18 cellular contexts compared by ENCODE assay signal in genomic region chr3:174857301-174857700, GRCh38. TPM values are rescaled to one million over a fixed set of nuclear protein-coding genes. Genes with fewer than 3 reads are reported as not detected.
DNase-seq lines count a peak whose midpoint lies in the region; ATAC-seq and TF ChIP-seq lines count a peak whose summit lies in the region.
"Had no signal": no experiment of that assay in that cellular context is flagged by ENCODE, and none has a peak within 500 bp of the region (broad histone marks: within the 10 kb centered on the region; RNA-seq: fewer than 3 reads in every experiment).

No MANE protein-coding gene starts in this region.

- TF ChIP-seq CTCF in 22Rv1 (IDR thresholded peaks at IDR 0.05) (no peak), Calu3 (IDR thresholded peaks at IDR 0.05; ENCODE audit: unreplicated experiment) (no peak)

- no peaks in the 10 kb centered on the region for H3K27me3 Mint-ChIP-seq in Calu3 (ENCODE audit: unreplicated experiment)
- H3K27me3 Mint-ChIP-seq: CD4-positive, CD25-positive, alpha-beta regulatory T cell; CD8-positive, alpha-beta memory T cell had no signal

- no TSS peak for BruUV-seq in Calu3 (replicated peaks; lab: Mats Ljungman, UMichigan)

- peak overlapping the region; percentile 40 for H3K27ac Mint-ChIP-seq in Calu3 (ENCODE audit: unreplicated experiment)
- H3K27ac Mint-ChIP-seq: CD4-positive, CD25-positive, alpha-beta regulatory T cell; CD8-positive, alpha-beta memory T cell had no signal

- H3K27ac ChIP-seq in 22Rv1: peak overlapping the region; percentile 28; the same call in 1 of the 2 replicates
- H3K27ac ChIP-seq: GM23248, HL-60 had no signal

- no peak for ATAC-seq in GM21515 (IDR thresholded peaks at IDR 0.05; ENCODE audit: unreplicated experiment)
- no peak for ATAC-seq in GM19328 (IDR thresholded peaks at IDR 0.05; ENCODE audit: unreplicated experiment)

- intact Hi-C loops in Calu3 (cut with micrococcal nuclease; ENCODE audit: unreplicated experiment): loop anchor here (5.0 kb wide), 2 partner anchors 305 to 1310 kb away; no protein-coding TSS in a partner anchor

- CTCF ChIA-PET in Calu3 (lab: Charles Lee): interaction anchor here (0.7 kb wide), 1 partner anchor 494 kb away, joined by 3 read pairs; no protein-coding TSS in a partner anchor

- DNase-seq in Calu3: no peak
- peak; percentile 81 for DNase-seq in NCI-H2081 treated with DMSO at 0.1 percent for 48 hours (lab: John Stamatoyannopoulos, UW)
- peak; percentile 97 for DNase-seq in foreskin melanocyte
- DNase-seq in cortex of kidney (lab: John Stamatoyannopoulos, UW): no peak
- DNase-seq: ACHN; BE2C; C1 segment of cervical spinal cord; Caco-2; CD4-positive, CD25-positive, alpha-beta regulatory T cell; CD8-positive, alpha-beta memory T cell; DMS153; DMS79; GDM1; GM23248 had no signal

- peaks cover 17% of the 10 kb centered on the region for H3K36me3 Mint-ChIP-seq in Calu3 (ENCODE audit: insufficient read depth, unreplicated experiment)
- H3K36me3 Mint-ChIP-seq: CD4-positive, CD25-positive, alpha-beta regulatory T cell had no signal

- no peaks in the 10 kb centered on the region for H3K9me3 Mint-ChIP-seq in Calu3 (ENCODE audit: low read depth, unreplicated experiment)

- H3K4me1 Mint-ChIP-seq in Calu3 (ENCODE audit: low read depth, unreplicated experiment): peaks cover 52% of the 10 kb centered on the region
- H3K4me1 Mint-ChIP-seq: CD4-positive, CD25-positive, alpha-beta regulatory T cell; CD8-positive, alpha-beta memory T cell had no signal

- H3K4me3 Mint-ChIP-seq in Calu3 (ENCODE audit: low read depth, unreplicated experiment): no peak overlapping the region
- H3K4me3 Mint-ChIP-seq: CD4-positive, CD25-positive, alpha-beta regulatory T cell; CD8-positive, alpha-beta memory T cell had no signal

RNA-seq across cellular contexts. Expression of gene NAALADL2, which starts 1.8 kb away (rescaled TPM):
- 36.7 and 36.9 TPM in 2 replicates for total RNA-seq in Calu3 (2022)
- total RNA-seq: CD4-positive, CD25-positive, alpha-beta regulatory T cell; CD8-positive, alpha-beta memory T cell had no signal

Comparison
In these comparisons a context has a peak if more than half of its experiments do, and no peak if none do; other contexts are left out.
1. DNase-seq: peak in NCI-H2081 treated with DMSO at 0.1 percent for 48 hours (single experiment) and foreskin melanocyte (single experiment); none in Calu3 (single experiment) and cortex of kidney (single experiment).